8 cellular contexts compared by ENCODE assay signal in the genomic region with DNA sequence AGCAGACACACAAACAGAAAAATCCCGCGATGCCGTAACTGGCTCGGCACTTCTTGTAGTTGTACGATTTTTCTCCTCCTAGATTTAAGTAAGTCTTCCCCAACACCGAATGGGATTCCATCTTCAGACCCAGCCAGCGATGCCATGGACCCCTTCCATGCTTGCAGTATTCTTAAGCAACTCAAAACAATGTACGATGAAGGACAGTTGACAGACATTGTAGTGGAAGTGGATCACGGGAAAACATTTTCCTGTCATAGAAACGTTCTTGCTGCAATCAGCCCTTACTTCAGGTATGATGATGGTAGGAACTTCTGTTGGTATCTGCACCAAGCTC. TPM values are rescaled to one million over a fixed set of nuclear protein-coding genes. Genes with fewer than 3 reads are reported as not detected.
A peak's percentile ranks its signal among the peaks of the same experiment; 100 is the strongest.
DNase-seq lines count a peak whose midpoint lies in the region; ATAC-seq and TF ChIP-seq lines count a peak whose summit lies in the region.

No MANE protein-coding gene starts in this region.

- no peaks in the 10 kb centered on the region for H3K79me2 ChIP-seq in neural progenitor cell (ENCODE audit: low read depth)

- H3K9me3 Mint-ChIP-seq in CD14-positive monocyte (no peaks in the 10 kb centered on the region), neural progenitor cell (no peaks in the 10 kb centered on the region)

- H2AFZ ChIP-seq in neural progenitor cell (replicated peaks) = peak overlapping the region; percentile 67

- H3K4me2 ChIP-seq in neural progenitor cell = peak overlapping the region; percentile 86

- no peaks in the 10 kb centered on the region for H3F3A ChIP-seq in neural progenitor cell (ENCODE audit: low read depth)

- peaks cover 5 to 16% of the 10 kb centered on the region in 2 donors for H3K4me1 ChIP-seq in duodenal mucosa (ENCODE audit: control insufficient read depth in 1 of 2, insufficient read depth in 2 of 2, low read length in 2 of 2)
- H3K4me1 ChIP-seq in neural progenitor cell = no peaks in the 10 kb centered on the region

- H3K27ac Mint-ChIP-seq in CD14-positive monocyte = peak overlapping the region; percentile 74 to 96 (median 88)
- H3K27ac Mint-ChIP-seq in neural progenitor cell = no peak overlapping the region

- peak overlapping the region; percentile 86 to 92 for H3K4me3 Mint-ChIP-seq in CD14-positive monocyte
- H3K4me3 Mint-ChIP-seq in neural progenitor cell = peak overlapping the region; percentile 90

- ATAC-seq in HG02642 (IDR thresholded peaks at IDR 0.05; ENCODE audit: poor library complexity, unreplicated experiment) (no peak), HG02759 (IDR thresholded peaks at IDR 0.05; ENCODE audit: unreplicated experiment) (no peak)
- no peak for ATAC-seq in activated CD4-positive, CD25-positive, alpha-beta regulatory T cell treated with anti-CD3 and anti-CD28 coated beads, Interleukin-2, amount 50 U/mL, for 24 hours

- peaks cover 16 to 22% of the 10 kb centered on the region in 2 donors for H3K36me3 Mint-ChIP-seq in CD14-positive monocyte
- peaks cover 4% of the 10 kb centered on the region for H3K36me3 Mint-ChIP-seq in neural progenitor cell

- H3K27ac ChIP-seq in duodenal mucosa (ENCODE audit: low read depth, low read length) (no peak overlapping the region), neural progenitor cell (no peak overlapping the region)

- TF ChIP-seq CTCF in CD14-positive monocyte (IDR thresholded peaks at IDR 0.05) (no peak), neural progenitor cell (IDR thresholded peaks at IDR 0.05) (no peak)

- H3K27me3 ChIP-seq in duodenal mucosa (ENCODE audit: control insufficient read depth in 1 of 2, insufficient read depth in 2 of 2, low read length in 2 of 2) (peaks cover 0 to 8% of the 10 kb centered on the region in 2 donors), neural progenitor cell (peaks cover 13% of the 10 kb centered on the region)

- intact Hi-C loops in CD14-positive monocyte (cut with micrococcal nuclease) = no loop called here

- no peaks in the 10 kb centered on the region for H3K9me3 ChIP-seq in duodenal mucosa (ENCODE audit: control insufficient read depth in 1 of 2, low read length in 2 of 2)
- no peaks in the 10 kb centered on the region for H3K9me3 ChIP-seq in neural progenitor cell (ENCODE audit: low read depth)

- no peaks in the 10 kb centered on the region for H4K20me1 ChIP-seq in neural progenitor cell (ENCODE audit: low read depth)

- H3K27me3 Mint-ChIP-seq in CD14-positive monocyte (ENCODE audit: low read depth in 3 of 3) (peaks cover 2 to 7% (median 3%) of the 10 kb centered on the region in 3 donors), neural progenitor cell (ENCODE audit: insufficient read depth, low read depth) (peaks cover 4% of the 10 kb centered on the region)

- H3K9ac ChIP-seq in duodenal mucosa (ENCODE audit: low read depth in 1 of 2, low read length in 2 of 2) (peak overlapping the region; percentile 55 to 67), neural progenitor cell (no peak overlapping the region)

- H3K4me3 ChIP-seq in duodenal mucosa (ENCODE audit: low read depth in 1 of 2, low read length in 2 of 2) = peak overlapping the region; percentile 78 to 84
- peak overlapping the region; percentile 66 for H3K4me3 ChIP-seq in neural progenitor cell

- H3K4me1 Mint-ChIP-seq in CD14-positive monocyte (peaks cover 33% of the 10 kb centered on the region), neural progenitor cell (peaks cover 14% of the 10 kb centered on the region)

- DNase-seq in CD14-positive monocyte (ENCODE audit: low spot score) (no peak), NAMALWA (ENCODE audit: low spot score) (peak; percentile 40), neural progenitor cell (ENCODE audit: low spot score) (no peak), middle frontal gyrus (ENCODE audit: extremely low spot score, low spot score) (no peak)

- H3K36me3 ChIP-seq in duodenal mucosa (ENCODE audit: control insufficient read depth in 1 of 2, insufficient read depth in 2 of 2, low read length in 2 of 2) (peaks cover 0 to 3% of the 10 kb centered on the region in 2 donors), neural progenitor cell (no peaks in the 10 kb centered on the region)

RNA-seq across cellular contexts. Expression of a gene that starts 0.8 kb away (rescaled TPM):
- 1 to 10 TPM; 3.0 to 3.2 TPM for polyA plus RNA-seq in CD14-positive monocyte
- total RNA-seq in neural progenitor cell (ENCODE audit: low replicate concordance) = 5.6 and 8.3 TPM in 2 replicates
